8 cellular contexts compared by ENCODE assay signal in the genomic region with DNA sequence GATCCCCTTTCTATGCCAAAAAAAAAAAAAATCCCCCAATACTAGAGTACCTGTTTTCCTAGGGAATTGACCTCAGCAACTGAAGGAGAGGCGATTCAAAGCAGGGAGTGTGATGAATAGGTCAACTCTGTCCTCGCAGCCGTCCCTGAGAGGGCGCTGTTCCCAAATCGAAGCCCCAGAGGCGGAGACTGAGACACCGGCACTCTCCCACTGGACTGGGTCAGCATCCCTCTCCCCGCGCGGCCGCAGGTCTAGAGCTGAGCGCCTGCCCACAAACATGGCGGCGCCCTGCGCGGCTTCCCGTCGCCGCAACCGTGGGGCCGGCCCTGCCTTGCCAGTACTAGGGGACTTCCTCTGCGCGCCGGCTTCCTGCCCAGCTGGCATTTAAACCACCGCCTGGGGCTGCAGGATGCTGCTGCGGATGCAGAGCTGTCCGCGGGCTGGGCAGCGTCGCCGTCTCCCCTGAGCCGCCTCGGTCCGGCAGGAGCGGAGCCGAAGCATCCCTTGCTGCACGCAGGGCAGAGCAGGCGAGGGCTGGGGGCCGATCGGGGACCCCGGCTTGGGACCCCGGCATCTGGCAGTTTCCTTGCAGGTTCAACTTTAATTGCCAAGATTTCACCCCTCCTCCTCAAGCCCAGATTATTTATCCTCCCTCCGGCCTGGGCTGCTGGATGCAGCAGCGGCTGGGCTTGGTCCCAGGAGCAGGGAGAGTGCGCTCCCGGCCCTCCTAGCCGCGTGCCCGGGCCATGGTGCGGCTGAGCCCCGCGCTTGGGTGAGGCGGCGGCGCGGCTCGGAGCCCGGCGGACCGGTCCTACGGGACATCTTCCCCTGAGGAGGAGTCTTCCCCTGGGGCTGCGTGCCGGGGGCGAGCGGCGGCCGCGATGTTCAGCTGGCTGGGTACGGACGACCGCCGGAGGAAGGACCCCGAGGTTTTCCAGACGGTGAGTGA. TPM values are rescaled to one million over a fixed set of nuclear protein-coding genes. Genes with fewer than 3 reads are reported as not detected.
DNase-seq lines count a peak whose midpoint lies in the region; ATAC-seq, FAIRE-seq and TF ChIP-seq lines count a peak whose summit lies in the region.

Gene EHD3, plus strand, starts transcription at position 412 of the 949 bp plus-strand sequence. Its CDS starts 470 bp downstream, at position 882.

- dilution Hi-C loops in mammary epithelial cell (cut with HindIII; ENCODE audit: low sequenced_read_pairs): no loop called here

- H3K27me3 ChIP-seq in mammary epithelial cell (ENCODE audit: insufficient read depth, low read length) (no peaks in the 10 kb centered on the region), small intestine (ENCODE audit: control insufficient read depth in 2 of 2, insufficient read depth in 2 of 2, low read length in 2 of 2) (no peaks in the 10 kb centered on the region)

- under 1% methylated on average over 27 of the region's 74 CpGs for WGBS in mammary epithelial cell (ENCODE audit: low coverage, missing lambda C conversion rate)
- 2 to 5% (median 4%) methylated on average over 73 to 74 of the region's 74 CpGs for WGBS in small intestine, 3 donors

- ATAC-seq in HG02870 (IDR thresholded peaks at IDR 0.05; ENCODE audit: unreplicated experiment): peak; percentile 95

- DNase-seq in GM12891 (ENCODE audit: insufficient read length, low spot score): peak; percentile 65
- DNase-seq in NCI-H1930 (lab: John Stamatoyannopoulos, UW): peak; percentile 93 to 95
- DNase-seq in mammary epithelial cell: peak; percentile 85
- DNase-seq in iPS-NIHi11 (ENCODE audit: low spot score): peak; percentile 94
- peak; percentile 56 for DNase-seq in small intestine
- no peak for DNase-seq in KBM-7

- no peaks in the 10 kb centered on the region for H3K79me2 ChIP-seq in mammary epithelial cell (ENCODE audit: insufficient read depth, low read length)

- no peaks in the 10 kb centered on the region for H3K9me3 ChIP-seq in mammary epithelial cell (replicated peaks; ENCODE audit: insufficient read depth, low read length)
- H3K9me3 ChIP-seq in small intestine (ENCODE audit: control insufficient read depth, low read depth): no peaks in the 10 kb centered on the region

- TF ChIP-seq CTCF in VCaP (conservative IDR thresholded peaks at IDR 0.05) (peak; percentile 89), mammary epithelial cell (conservative IDR thresholded peaks at IDR 0.05 in 1 of 2, IDR thresholded peaks at IDR 0.05 in 1 of 2; ENCODE audit: extremely low read depth in 1 of 2, insufficient read depth in 1 of 2, low read depth in 1 of 2, low read length in 2 of 2) (peak; percentile 64 to 86)

- no peak for TF ChIP-seq POLR2A in GM12891 (IDR thresholded peaks at IDR 0.05; ENCODE audit: low read depth, low read length)

- peak within 1 kb of the TSS; percentile 92 for H2AFZ ChIP-seq in mammary epithelial cell (ENCODE audit: low read depth, low read length)

- H3K4me3 ChIP-seq in mammary epithelial cell (replicated peaks in 1 of 3; ENCODE audit: insufficient read depth in 1 of 3, low read depth in 2 of 3, low read length in 3 of 3): peak within 1 kb of the TSS; percentile 48 to 69 (median 49)
- H3K4me3 ChIP-seq in small intestine (ENCODE audit: low read depth in 1 of 2, low read length in 2 of 2): peak within 1 kb of the TSS; percentile 48 to 59

- H3K4me2 ChIP-seq in mammary epithelial cell (ENCODE audit: insufficient read depth, low read depth, low read length): peak within 1 kb of the TSS; percentile 95

- intact Hi-C loops in mammary epithelial cell (cut with micrococcal nuclease): loop anchor here (1.0 to 10.0 kb wide), 6 partner anchors 91 to 491 kb away; no protein-coding TSS in a partner anchor

- H3K27ac ChIP-seq in VCaP (peak within 1 kb of the TSS; percentile 75), mammary epithelial cell (ENCODE audit: insufficient read depth, low read depth, low read length) (no peak within 1 kb of the TSS), small intestine (ENCODE audit: low read depth in 1 of 2, low read length in 1 of 2) (no peak within 1 kb of the TSS)

- TSS peak; percentile 53 for BruUV-seq in mammary epithelial cell (replicated peaks; lab: Mats Ljungman, UMichigan)

- H4K20me1 ChIP-seq in mammary epithelial cell (ENCODE audit: insufficient read depth, low read length): no peaks in the 10 kb centered on the region

- FAIRE-seq in GM12891 (lab: Jason Lieb, UNC) (peak; percentile 74), small intestine (lab: Jason Lieb, UNC) (no peak)

- H3K36me3 ChIP-seq in mammary epithelial cell (ENCODE audit: insufficient read depth, low read length) (no peaks in the 10 kb centered on the region), small intestine (ENCODE audit: control insufficient read depth in 2 of 2, insufficient read depth in 2 of 2, low read length in 2 of 2) (no peaks in the 10 kb centered on the region)

- peak within 1 kb of the TSS; percentile 7 for H3K9ac ChIP-seq in mammary epithelial cell (ENCODE audit: insufficient read depth, low read length)

- CTCF ChIA-PET in mammary epithelial cell (lab: Charles Lee; ENCODE audit: low non-redundant PET): interaction anchor here (0.6 to 0.8 kb wide), 7 partner anchors 22 to 523 kb away, joined by 3 to 7 read pairs (median 4); no protein-coding TSS in a partner anchor

- H3K4me1 ChIP-seq in mammary epithelial cell (ENCODE audit: insufficient read depth, low read length): peaks cover 27% of the 10 kb centered on the region
- peaks cover 0 to 4% of the 10 kb centered on the region in 2 donors for H3K4me1 ChIP-seq in small intestine (ENCODE audit: control insufficient read depth in 2 of 2, insufficient read depth in 1 of 2, low read depth in 1 of 2, low read length in 1 of 2)

- in situ Hi-C loops in mammary epithelial cell (cut with MboI; ENCODE audit: low sequenced_read_pairs in 2 of 2): loop anchor here in 1 of 2 donors (10.0 to 25.0 kb wide), 2 partner anchors 101 to 203 kb away; no protein-coding TSS in a partner anchor
- in situ Hi-C loops in KBM-7 (cut with MboI; ENCODE audit: low pct_unique_long_range_greater_than_20kb, low sequenced_read_pairs): no loop called here

TF ChIP-seq in GM12891, 5 proteins besides CTCF, POLR2A, EP300 and RAD21:
- TF ChIP-seq PAX5 (IDR thresholded peaks at IDR 0.05; ENCODE audit: insufficient read depth, low read length, severe bottlenecking) (no peak), SPI1 (IDR thresholded peaks at IDR 0.05; ENCODE audit: low read depth, low read length) (peak; percentile 61)
TF ChIP-seq in GM12891: peak in this region for 1.

RNA-seq across cellular contexts. Expression of gene EHD3, which starts in this region (rescaled TPM):
- polyA plus RNA-seq in GM12891 (2012; ENCODE audit: low read depth, missing spikeins): 0.18 TPM
- 10 to 100 TPM; 39.4 to 53.3 TPM for total RNA-seq in mammary epithelial cell
- polyA plus RNA-seq in mammary epithelial cell: 12.3 TPM
- 9.6 TPM for polyA minus RNA-seq in mammary epithelial cell
- polyA plus RNA-seq in small intestine: 1 to 10 TPM in 2 of 3 donors, under 1 TPM in 1; 0.22 to 2.7 (median 1.1) TPM
